ENCODE assay signal across 24 cellular contexts in the genomic region with DNA sequence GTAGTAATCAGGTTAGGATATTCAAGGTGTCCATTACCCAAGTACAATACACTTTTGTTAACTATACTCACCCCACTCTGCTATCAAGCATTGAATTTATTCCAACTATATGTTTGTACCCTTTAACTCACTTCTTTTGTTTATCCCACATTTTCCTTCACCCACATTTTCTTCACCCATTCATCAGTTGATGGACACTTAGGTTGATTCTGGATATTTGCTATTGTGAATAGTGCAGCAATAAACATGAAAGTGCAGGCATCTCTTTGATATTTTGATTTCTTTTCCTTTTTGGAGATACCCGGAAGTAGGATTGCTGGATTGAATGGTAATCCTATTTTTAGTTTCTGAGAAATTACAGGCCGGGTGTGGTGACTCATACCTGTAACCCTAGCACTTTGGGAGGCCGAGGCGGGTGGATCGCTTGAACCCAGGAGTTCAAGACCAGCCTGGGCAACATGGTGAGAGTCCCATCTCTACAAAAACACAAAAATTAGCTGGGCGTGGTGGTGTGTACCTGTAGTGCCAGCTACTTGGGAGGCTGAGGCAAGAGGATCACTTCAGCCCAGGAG. TPM values are rescaled to one million over a fixed set of nuclear protein-coding genes. Genes with fewer than 3 reads are reported as not detected.
DNase-seq lines count a peak whose midpoint lies in the region; ATAC-seq and TF ChIP-seq lines count a peak whose summit lies in the region.
"Had no signal": no experiment of that assay in that cellular context is flagged by ENCODE, and none has a peak within 500 bp of the region (broad histone marks: within the 10 kb centered on the region; RNA-seq: fewer than 3 reads in every experiment).

No MANE protein-coding gene starts in this region.

- peak overlapping the region; percentile 53 for H3K4me2 ChIP-seq in HCT116 (ENCODE audit: low read length)
- H3K4me2 ChIP-seq: BLaER1 had no signal

- H3K4me3 ChIP-seq in HCT116 (replicated peaks in 1 of 2; ENCODE audit: low read depth in 1 of 2, low read length in 2 of 2) = peak overlapping the region in 1 of 2 experiments; percentile 36; a peak in 2 of 4 replicates
- H3K4me3 ChIP-seq: BLaER1, SK-N-MC had no signal

- intact Hi-C loops in HCT116 (cut with micrococcal nuclease) = no loop called here

- TF ChIP-seq POLR2A in HCT116 (IDR thresholded peaks at IDR 0.05; ENCODE audit: borderline replicate concordance, extremely low read depth, insufficient read depth, insufficient read length) = no peak

- no peaks in the 10 kb centered on the region for H3K79me2 ChIP-seq in HCT116 (ENCODE audit: insufficient read depth, low read length)

- peak overlapping the region; percentile 48 for H3K27ac ChIP-seq in HCT116 (ENCODE audit: low read depth, low read length)
- H3K27ac ChIP-seq: BLaER1, SK-N-MC had no signal

- RAD21 ChIA-PET in HCT116 (lab: Charles Lee; ENCODE audit: low non-redundant PET in 1 of 2, low total read pairs in 2 of 2, uncharacterized antibody in 2 of 2, unreplicated experiment in 2 of 2) = no interaction called here

- no peaks in the 10 kb centered on the region for H3K9me3 ChIP-seq in HCT116 (ENCODE audit: control insufficient read depth in 1 of 2, insufficient read depth in 1 of 2, low read depth in 1 of 2, low read length in 2 of 2)
- H3K9me3 ChIP-seq: BLaER1, Caco-2 had no signal

- H3K27me3 ChIP-seq in HCT116 (ENCODE audit: insufficient read depth, low read length) = no peaks in the 10 kb centered on the region
- H3K27me3 ChIP-seq: BLaER1 had no signal

- no TSS peak for BruUV-seq in HCT116 (replicated peaks; lab: Mats Ljungman, UMichigan)

- H3K36me3 ChIP-seq in HCT116 (ENCODE audit: control insufficient read depth in 1 of 2, insufficient read depth in 2 of 2, low read length in 2 of 2) = no peaks in the 10 kb centered on the region; a peak in 1 of 4 replicates

- POLR2A ChIA-PET in HCT116 (lab: Charles Lee) = no interaction called here

- CTCF ChIA-PET in HCT116 (lab: Charles Lee) = no interaction called here

- TF ChIP-seq CTCF in HCT116 (IDR thresholded peaks at IDR 0.05 in 2 of 3, conservative IDR thresholded peaks at IDR 0.05 in 1 of 3; ENCODE audit: borderline replicate concordance in 1 of 3, insufficient read depth in 1 of 3, low read depth in 2 of 3, low read length in 2 of 3) = no peak

- no peak for TF ChIP-seq RAD21 in HCT116 (IDR thresholded peaks at IDR 0.05; ENCODE audit: low read depth)

- H3K9ac ChIP-seq in HCT116 (ENCODE audit: low read length) = no peak overlapping the region
- H3K9ac ChIP-seq: BLaER1 had no signal

- H4K20me1 ChIP-seq in HCT116 (ENCODE audit: insufficient read depth) = no peaks in the 10 kb centered on the region
- H4K20me1 ChIP-seq: BLaER1 had no signal

- DNase-seq in EH (ENCODE audit: low read depth) = peak; percentile 32
- DNase-seq in HCT116 (ENCODE audit: low read depth, low spot score) = no peak
- DNase-seq in RPMI7951 (ENCODE audit: low read depth) = peak; percentile 9
- DNase-seq in dermis blood vessel endothelial cell = peak; percentile 15
- no peak for DNase-seq in OCI-M2 (lab: John Stamatoyannopoulos, UW; ENCODE audit: unreplicated experiment)
- DNase-seq: ACHN; CD4-positive, alpha-beta memory T cell; DMS 273 treated with DMSO at 0.1 percent for 48 hours; DMS79 treated with DMSO at 0.1 percent for 48 hours; GOT3; KBM-7; NCI-H1694; NCI-H2081; NCI-H2171; OCI-M1; RPMI8226; SHP77; SW 1271 had no signal

- no peak overlapping the region for H2AFZ ChIP-seq in HCT116 (ENCODE audit: low read depth, low read length, poor library complexity, severe bottlenecking)

- peaks cover 17 to 23% of the 10 kb centered on the region in 2 experiments for H3K4me1 ChIP-seq in HCT116 (ENCODE audit: control insufficient read depth in 1 of 2, insufficient read depth in 2 of 2, low read length in 2 of 2)
- H3K4me1 ChIP-seq: BLaER1 had no signal

- ATAC-seq in HCT116 = peak; percentile 46; the same call in 1 of the 2 replicates
- no peak for ATAC-seq in HG03097 (IDR thresholded peaks at IDR 0.05; ENCODE audit: low FRiP score, unreplicated experiment)
- ATAC-seq in GM21619 (IDR thresholded peaks at IDR 0.05; ENCODE audit: unreplicated experiment) = no peak
- ATAC-seq in GM21576 (IDR thresholded peaks at IDR 0.05; ENCODE audit: unreplicated experiment) = no peak

- H3K9me2 ChIP-seq in HCT116 (ENCODE audit: insufficient read depth) = no peaks in the 10 kb centered on the region

TF ChIP-seq in HCT116, 20 proteins besides CTCF, POLR2A, EP300 and RAD21 (continues in another document):
- TF ChIP-seq, protein P1, sequence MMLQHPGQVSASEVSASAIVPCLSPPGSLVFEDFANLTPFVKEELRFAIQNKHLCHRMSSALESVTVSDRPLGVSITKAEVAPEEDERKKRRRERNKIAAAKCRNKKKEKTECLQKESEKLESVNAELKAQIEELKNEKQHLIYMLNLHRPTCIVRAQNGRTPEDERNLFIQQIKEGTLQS (IDR thresholded peaks at IDR 0.05) = no peak
- no peak for TF ChIP-seq SIN3A (IDR thresholded peaks at IDR 0.05; ENCODE audit: low read depth)
- TF ChIP-seq, protein P2, sequence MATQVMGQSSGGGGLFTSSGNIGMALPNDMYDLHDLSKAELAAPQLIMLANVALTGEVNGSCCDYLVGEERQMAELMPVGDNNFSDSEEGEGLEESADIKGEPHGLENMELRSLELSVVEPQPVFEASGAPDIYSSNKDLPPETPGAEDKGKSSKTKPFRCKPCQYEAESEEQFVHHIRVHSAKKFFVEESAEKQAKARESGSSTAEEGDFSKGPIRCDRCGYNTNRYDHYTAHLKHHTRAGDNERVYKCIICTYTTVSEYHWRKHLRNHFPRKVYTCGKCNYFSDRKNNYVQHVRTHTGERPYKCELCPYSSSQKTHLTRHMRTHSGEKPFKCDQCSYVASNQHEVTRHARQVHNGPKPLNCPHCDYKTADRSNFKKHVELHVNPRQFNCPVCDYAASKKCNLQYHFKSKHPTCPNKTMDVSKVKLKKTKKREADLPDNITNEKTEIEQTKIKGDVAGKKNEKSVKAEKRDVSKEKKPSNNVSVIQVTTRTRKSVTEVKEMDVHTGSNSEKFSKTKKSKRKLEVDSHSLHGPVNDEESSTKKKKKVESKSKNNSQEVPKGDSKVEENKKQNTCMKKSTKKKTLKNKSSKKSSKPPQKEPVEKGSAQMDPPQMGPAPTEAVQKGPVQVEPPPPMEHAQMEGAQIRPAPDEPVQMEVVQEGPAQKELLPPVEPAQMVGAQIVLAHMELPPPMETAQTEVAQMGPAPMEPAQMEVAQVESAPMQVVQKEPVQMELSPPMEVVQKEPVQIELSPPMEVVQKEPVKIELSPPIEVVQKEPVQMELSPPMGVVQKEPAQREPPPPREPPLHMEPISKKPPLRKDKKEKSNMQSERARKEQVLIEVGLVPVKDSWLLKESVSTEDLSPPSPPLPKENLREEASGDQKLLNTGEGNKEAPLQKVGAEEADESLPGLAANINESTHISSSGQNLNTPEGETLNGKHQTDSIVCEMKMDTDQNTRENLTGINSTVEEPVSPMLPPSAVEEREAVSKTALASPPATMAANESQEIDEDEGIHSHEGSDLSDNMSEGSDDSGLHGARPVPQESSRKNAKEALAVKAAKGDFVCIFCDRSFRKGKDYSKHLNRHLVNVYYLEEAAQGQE (IDR thresholded peaks at IDR 0.05; ENCODE audit: low read depth) = no peak
- no peak; the same call in 1 of the 2 replicates for TF ChIP-seq SRF (IDR thresholded peaks at IDR 0.05; ENCODE audit: low read depth)
- TF ChIP-seq EGR1 (IDR thresholded peaks at IDR 0.05; ENCODE audit: low read depth) = no peak
- TF ChIP-seq CBX3 (IDR thresholded peaks at IDR 0.05; ENCODE audit: low read depth) = peak; percentile 25; the same call in 1 of the 2 replicates
- peak; percentile 70 for TF ChIP-seq JUND (IDR thresholded peaks at IDR 0.05)
- TF ChIP-seq, protein P3, sequence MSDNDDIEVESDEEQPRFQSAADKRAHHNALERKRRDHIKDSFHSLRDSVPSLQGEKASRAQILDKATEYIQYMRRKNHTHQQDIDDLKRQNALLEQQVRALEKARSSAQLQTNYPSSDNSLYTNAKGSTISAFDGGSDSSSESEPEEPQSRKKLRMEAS (IDR thresholded peaks at IDR 0.05) = no peak
- TF ChIP-seq TCF7L2 (IDR thresholded peaks at IDR 0.05; ENCODE audit: borderline replicate concordance, extremely low read depth, insufficient read depth, insufficient read length) = no peak
- peak; percentile 67; the same call in 1 of the 2 replicates for TF ChIP-seq FOSL1 (IDR thresholded peaks at IDR 0.05; ENCODE audit: low read depth)
- TF ChIP-seq, protein P4, sequence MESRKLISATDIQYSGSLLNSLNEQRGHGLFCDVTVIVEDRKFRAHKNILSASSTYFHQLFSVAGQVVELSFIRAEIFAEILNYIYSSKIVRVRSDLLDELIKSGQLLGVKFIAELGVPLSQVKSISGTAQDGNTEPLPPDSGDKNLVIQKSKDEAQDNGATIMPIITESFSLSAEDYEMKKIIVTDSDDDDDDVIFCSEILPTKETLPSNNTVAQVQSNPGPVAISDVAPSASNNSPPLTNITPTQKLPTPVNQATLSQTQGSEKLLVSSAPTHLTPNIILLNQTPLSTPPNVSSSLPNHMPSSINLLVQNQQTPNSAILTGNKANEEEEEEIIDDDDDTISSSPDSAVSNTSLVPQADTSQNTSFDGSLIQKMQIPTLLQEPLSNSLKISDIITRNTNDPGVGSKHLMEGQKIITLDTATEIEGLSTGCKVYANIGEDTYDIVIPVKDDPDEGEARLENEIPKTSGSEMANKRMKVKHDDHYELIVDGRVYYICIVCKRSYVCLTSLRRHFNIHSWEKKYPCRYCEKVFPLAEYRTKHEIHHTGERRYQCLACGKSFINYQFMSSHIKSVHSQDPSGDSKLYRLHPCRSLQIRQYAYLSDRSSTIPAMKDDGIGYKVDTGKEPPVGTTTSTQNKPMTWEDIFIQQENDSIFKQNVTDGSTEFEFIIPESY (IDR thresholded peaks at IDR 0.05; ENCODE audit: extremely low read depth, insufficient replicate concordance, low read length) = no peak
- TF ChIP-seq POLR2AphosphoS5 (IDR thresholded peaks at IDR 0.05; ENCODE audit: low read depth, low read length) = no peak
- TF ChIP-seq EZH2phosphoT487 (IDR thresholded peaks at IDR 0.05; ENCODE audit: borderline replicate concordance) = no peak

RNA-seq across cellular contexts. Expression of a gene that starts 6.5 kb away (rescaled TPM):
- total RNA-seq in HCT116 (2021; ENCODE audit: unreplicated experiment) = 27.0 TPM
- polyA plus RNA-seq in HCT116 (2012) = 21.8 and 26.5 TPM in 2 replicates
- total RNA-seq in RPMI7951 (2014; rRNA removed; shearing (Covaris generic)) = 0.84 and 4.2 TPM in 2 replicates
- 29.6 and 36.1 TPM in 2 replicates for total RNA-seq in dermis blood vessel endothelial cell

RNA-seq across cellular contexts. Expression of a gene that starts 10.2 kb away (rescaled TPM):
- total RNA-seq in HCT116 (2021; ENCODE audit: unreplicated experiment) (0.47 TPM), dermis blood vessel endothelial cell (2.5 and 3.2 TPM in 2 replicates)
- polyA plus RNA-seq in HCT116 (2012) = 0.24 and 0.42 TPM in 2 replicates
- total RNA-seq in RPMI7951 (2014; rRNA removed; shearing (Covaris generic)) = not detected in 2 replicates

RNA-seq across cellular contexts. Expression of a gene that starts 28.2 kb away (rescaled TPM):
- total RNA-seq in HCT116 (2021; ENCODE audit: unreplicated experiment) = 12.1 TPM
- polyA plus RNA-seq in HCT116 (2012) = 8.6 and 12.5 TPM in 2 replicates
- total RNA-seq in RPMI7951 (2014; rRNA removed; shearing (Covaris generic)) = 55.3 and 57.9 TPM in 2 replicates
- total RNA-seq in dermis blood vessel endothelial cell = 18.7 and 23.3 TPM in 2 replicates

RNA-seq across cellular contexts. Expression of a gene that starts 34.7 kb away (rescaled TPM):
- total RNA-seq in HCT116 (2021; ENCODE audit: unreplicated experiment) = 147 TPM
- 102 and 105 TPM in 2 replicates for polyA plus RNA-seq in HCT116 (2012)
- 160 and 198 TPM in 2 replicates for total RNA-seq in RPMI7951 (2014; rRNA removed; shearing (Covaris generic))
- 102 and 180 TPM in 2 replicates for total RNA-seq in dermis blood vessel endothelial cell

Comparison
In these comparisons a context has a peak if more than half of its experiments do, and no peak if none do; other contexts are left out.
1. DNase-seq: peak in EH (single experiment), RPMI7951 (single experiment) and dermis blood vessel endothelial cell (single experiment); none in HCT116 (single experiment) and OCI-M2 (single experiment).